Comparison of ENCODE assay signal across 8 cellular contexts in genomic region chr12:32533971-32534590, GRCh38.
DNase-seq lines count a peak whose midpoint lies in the region; ATAC-seq and TF ChIP-seq lines count a peak whose summit lies in the region.

No MANE protein-coding gene starts in this region.

- H3K27ac Mint-ChIP-seq in activated naive CD8-positive, alpha-beta T cell treated with anti-CD3 and anti-CD28 coated beads, Interleukin-2, amount 50 U/mL, for 24 hours, result no peak overlapping the region
- H3K27ac Mint-ChIP-seq in activated naive CD8-positive, alpha-beta T cell treated with anti-CD3 and anti-CD28 coated beads for 36 hours, result no peak overlapping the region

- no peaks in the 10 kb centered on the region for H3K9me3 ChIP-seq in SK-N-MC (ENCODE audit: low read depth, low read length)
- no peaks in the 10 kb centered on the region for H3K9me3 ChIP-seq in gastroesophageal sphincter
- H3K9me3 ChIP-seq in parathyroid adenoma (ENCODE audit: control insufficient read depth, low read length), result no peaks in the 10 kb centered on the region

- H3K4me1 ChIP-seq in gastroesophageal sphincter, result peaks cover 0 to 69% (median 6%) of the 10 kb centered on the region in 3 donors
- H3K4me1 ChIP-seq in parathyroid adenoma, result peaks cover 9% of the 10 kb centered on the region

- peak overlapping the region; percentile 7 for H3K9ac ChIP-seq in SK-N-MC (ENCODE audit: insufficient read length)
- no peak overlapping the region for H3K9ac ChIP-seq in parathyroid adenoma

- H2AFZ ChIP-seq in parathyroid adenoma, result peak overlapping the region; percentile 3

- no peaks in the 10 kb centered on the region for H3K36me3 Mint-ChIP-seq in activated naive CD8-positive, alpha-beta T cell treated with anti-CD3 and anti-CD28 coated beads, Interleukin-2, amount 50 U/mL, for 24 hours (ENCODE audit: low read depth)
- no peaks in the 10 kb centered on the region for H3K36me3 Mint-ChIP-seq in activated naive CD8-positive, alpha-beta T cell treated with anti-CD3 and anti-CD28 coated beads for 36 hours

- no peak for TF ChIP-seq EP300 in gastroesophageal sphincter (IDR thresholded peaks at IDR 0.05)

- DNase-seq in activated naive CD8-positive, alpha-beta T cell treated with anti-CD3 and anti-CD28 coated beads, Interleukin-2, amount 50 U/mL, for 24 hours, result no peak
- DNase-seq in activated naive CD8-positive, alpha-beta T cell treated with anti-CD3 and anti-CD28 coated beads for 36 hours, result no peak
- DNase-seq in SK-N-MC (ENCODE audit: low read depth, low spot score) (no peak), NCI-H524 (lab: John Stamatoyannopoulos, UW) (no peak)

- peak overlapping the region; percentile 82 for H3K4me2 ChIP-seq in parathyroid adenoma (ENCODE audit: low read length)

- TF ChIP-seq CTCF in gastroesophageal sphincter (IDR thresholded peaks at IDR 0.05) (no peak), parathyroid adenoma (IDR thresholded peaks at IDR 0.05) (no peak)

- H3K27ac ChIP-seq in SK-N-MC (peak overlapping the region; percentile 38; the same call in 1 of the 2 replicates), gastroesophageal sphincter (peak overlapping the region; percentile 78 to 88 (median 82)), parathyroid adenoma (peak overlapping the region; percentile 73)

- no peaks in the 10 kb centered on the region for H3K36me3 ChIP-seq in SK-N-MC (ENCODE audit: insufficient read depth, low read length)
- no peaks in the 10 kb centered on the region for H3K36me3 ChIP-seq in gastroesophageal sphincter
- no peaks in the 10 kb centered on the region for H3K36me3 ChIP-seq in parathyroid adenoma (ENCODE audit: control insufficient read depth, insufficient read depth, low read length)

- peaks cover 4% of the 10 kb centered on the region for H3K79me2 ChIP-seq in parathyroid adenoma

- H3K4me1 Mint-ChIP-seq in activated naive CD8-positive, alpha-beta T cell treated with anti-CD3 and anti-CD28 coated beads, Interleukin-2, amount 50 U/mL, for 24 hours, result peaks cover 11% of the 10 kb centered on the region
- peaks cover 6% of the 10 kb centered on the region for H3K4me1 Mint-ChIP-seq in activated naive CD8-positive, alpha-beta T cell treated with anti-CD3 and anti-CD28 coated beads for 36 hours

- H3K4me3 ChIP-seq in SK-N-MC, result peak overlapping the region; percentile 67
- H3K4me3 ChIP-seq in gastroesophageal sphincter, result peak overlapping the region; percentile 47 to 69
- H3K4me3 ChIP-seq in parathyroid adenoma (ENCODE audit: low read depth, low read length), result peak overlapping the region; percentile 64

- no peak for ATAC-seq in activated naive CD8-positive, alpha-beta T cell treated with anti-CD3 and anti-CD28 coated beads, Interleukin-2, amount 50 U/mL, for 24 hours
- ATAC-seq in HG03135 (IDR thresholded peaks at IDR 0.05; ENCODE audit: unreplicated experiment) (peak; percentile 64), gastroesophageal sphincter (peak; percentile 95), GM21717 (IDR thresholded peaks at IDR 0.05; ENCODE audit: unreplicated experiment) (no peak)

- H3K27me3 Mint-ChIP-seq in activated naive CD8-positive, alpha-beta T cell treated with anti-CD3 and anti-CD28 coated beads, Interleukin-2, amount 50 U/mL, for 24 hours, result peaks cover 3% of the 10 kb centered on the region
- H3K27me3 Mint-ChIP-seq in activated naive CD8-positive, alpha-beta T cell treated with anti-CD3 and anti-CD28 coated beads for 36 hours, result peaks cover 22% of the 10 kb centered on the region

- no peaks in the 10 kb centered on the region for H3K9me3 Mint-ChIP-seq in activated naive CD8-positive, alpha-beta T cell treated with anti-CD3 and anti-CD28 coated beads, Interleukin-2, amount 50 U/mL, for 24 hours
- no peaks in the 10 kb centered on the region for H3K9me3 Mint-ChIP-seq in activated naive CD8-positive, alpha-beta T cell treated with anti-CD3 and anti-CD28 coated beads for 36 hours

- H3K4me3 Mint-ChIP-seq in activated naive CD8-positive, alpha-beta T cell treated with anti-CD3 and anti-CD28 coated beads, Interleukin-2, amount 50 U/mL, for 24 hours, result peak overlapping the region; percentile 51
- H3K4me3 Mint-ChIP-seq in activated naive CD8-positive, alpha-beta T cell treated with anti-CD3 and anti-CD28 coated beads for 36 hours, result no peak overlapping the region

- 2 to 8% methylated on average over 4 to 6 of the region's 6 CpGs for WGBS in gastroesophageal sphincter (ENCODE audit: low coverage in 1 of 2), 2 donors

- H3K27me3 ChIP-seq in gastroesophageal sphincter, result no peaks in the 10 kb centered on the region
- no peaks in the 10 kb centered on the region for H3K27me3 ChIP-seq in parathyroid adenoma (ENCODE audit: control insufficient read depth, insufficient read depth, low read length)

- peak; percentile 29 to 41 for TF ChIP-seq POLR2A in gastroesophageal sphincter (IDR thresholded peaks at IDR 0.05)

Comparison
In these comparisons a context has a peak if more than half of its experiments do, and no peak if none do; other contexts are left out.
1. ATAC-seq: peak in HG03135 (single experiment) and gastroesophageal sphincter (single experiment); none in activated naive CD8-positive, alpha-beta T cell treated with anti-CD3 and anti-CD28 coated beads, Interleukin-2, amount 50 U/mL, for 24 hours (single experiment) and GM21717 (single experiment).
2. Peak in every context shown above with its lines, with median percentiles within 50 percentile points of each other: H3K27ac ChIP-seq and H3K4me3 ChIP-seq.